Comparison of ENCODE assay signal across 24 cellular contexts in the genomic region with DNA sequence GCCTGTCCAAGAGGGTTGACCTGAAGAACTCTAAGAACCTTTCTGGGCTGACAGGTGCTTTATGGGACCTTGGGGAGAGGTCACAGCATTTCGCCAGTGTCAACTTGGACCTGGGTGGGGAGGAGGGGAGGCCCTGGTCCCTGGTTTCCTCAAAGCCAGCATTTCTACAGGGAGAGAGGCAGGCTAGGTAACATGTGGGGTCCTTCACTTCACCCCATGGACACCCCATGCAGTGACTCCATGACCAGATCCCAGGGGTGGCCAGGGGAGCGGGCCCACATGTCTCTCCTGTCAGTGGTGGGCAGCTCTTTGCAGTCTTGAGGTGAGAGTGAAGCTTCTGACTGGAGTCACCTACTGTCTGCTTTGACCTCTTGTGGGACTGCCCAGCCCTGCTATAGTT. TPM values are rescaled to one million over a fixed set of nuclear protein-coding genes. Genes with fewer than 3 reads are reported as not detected.
DNase-seq lines count a peak whose midpoint lies in the region; ATAC-seq and TF ChIP-seq lines count a peak whose summit lies in the region.
"Had no signal": no experiment of that assay in that cellular context is flagged by ENCODE, and none has a peak within 500 bp of the region (broad histone marks: within the 10 kb centered on the region; RNA-seq: fewer than 3 reads in every experiment).

No MANE protein-coding gene starts in this region.

- no peak for ATAC-seq in left cardiac atrium
- ATAC-seq: A549, Right ventricle myocardium inferior had no signal

- H3K4me3 Mint-ChIP-seq in chondrocyte (ENCODE audit: unreplicated experiment): no peak overlapping the region
- H3K4me3 Mint-ChIP-seq: CD4-positive, alpha-beta T cell; HFFc6 had no signal

- DNase-seq in cardiac septum (ENCODE audit: low spot score) (peak; percentile 33), left cardiac atrium (no peak), chondrocyte (ENCODE audit: low spot score) (peak; percentile 42), posterior vena cava (ENCODE audit: low spot score) (peak; percentile 45), NCI-H2171 (lab: John Stamatoyannopoulos, UW) (no peak), NCI-H510A treated with DMSO at 0.1 percent for 48 hours (lab: John Stamatoyannopoulos, UW) (no peak)
- no peak for DNase-seq in stimulated activated CD4-positive, alpha-beta T cell treated with anti-CD3 and anti-CD28 coated beads, Interleukin-4, amount 100 ng/mL, for 1 hour
- DNase-seq: AML-193; CD4-positive, alpha-beta T cell; DMS53; HFFc6; KG1; NCI-H1105 treated with DMSO at 0.1 percent for 48 hours; NCI-H146; NCI-H1930; NCI-H2107; NCI-H526; NK-92 treated with Interleukin-12 subunit alpha and Interleukin-12 subunit beta, amount 100 ng/mL, for 24 hours; PC-3; SJCRH30 had no signal

- TF ChIP-seq CTCF in chondrocyte (IDR thresholded peaks at IDR 0.05): no peak

- H3K36me3 Mint-ChIP-seq in chondrocyte (ENCODE audit: low read depth): peaks cover 4% of the 10 kb centered on the region

- intact Hi-C loops in cardiac septum (cut with DNase I): no loop called here
- intact Hi-C loops in left cardiac atrium (cut with DNase I): no loop called here
- intact Hi-C loops in posterior vena cava (cut with DNase I): no loop called here

- no peaks in the 10 kb centered on the region for H3K27me3 Mint-ChIP-seq in chondrocyte (ENCODE audit: low read depth)
- H3K27me3 Mint-ChIP-seq: CD4-positive, alpha-beta T cell had no signal

- H3K9me3 Mint-ChIP-seq in chondrocyte (ENCODE audit: low read depth): peaks cover 4% of the 10 kb centered on the region
- H3K9me3 Mint-ChIP-seq: CD4-positive, alpha-beta T cell had no signal

- H3K4me1 Mint-ChIP-seq in chondrocyte (ENCODE audit: low read depth): no peaks in the 10 kb centered on the region

- no peak overlapping the region for H3K27ac Mint-ChIP-seq in chondrocyte (ENCODE audit: unreplicated experiment)
- H3K27ac Mint-ChIP-seq: CD4-positive, alpha-beta T cell; HFFc6 had no signal

RNA-seq across cellular contexts. Expression of gene GOLGA6L10, which starts 35.8 kb away (rescaled TPM):
- total RNA-seq in cardiac septum (0.86 TPM), left cardiac atrium (under 1 TPM; 0.15 to 0.34 TPM), chondrocyte (1.2 to 2.4 TPM (median 2.0 TPM) in 3 replicates), posterior vena cava (1 to 10 TPM in 1 of 2 donors, under 1 TPM in 1; 0.48 to 1.5 TPM)

RNA-seq across cellular contexts. Expression of gene SAXO2, which starts 50.8 kb away (rescaled TPM):
- 3.3 TPM for total RNA-seq in cardiac septum
- 1 to 10 TPM; 2.7 to 3.1 TPM for total RNA-seq in left cardiac atrium
- 0.90 to 5.1 TPM (median 1.0 TPM) in 3 replicates for total RNA-seq in chondrocyte
- 1 to 10 TPM; 2.1 to 5.8 TPM for total RNA-seq in posterior vena cava
- total RNA-seq: GM23248, IMR-90 had no signal

RNA-seq across cellular contexts. Expression of gene EFL1, which starts 50.9 kb away (rescaled TPM):
- 10.3 TPM for total RNA-seq in cardiac septum
- total RNA-seq in left cardiac atrium: 10 to 100 TPM; 10.5 to 11.7 TPM
- 15.7 to 19.4 TPM (median 16.6 TPM) in 3 replicates for total RNA-seq in chondrocyte
- total RNA-seq in posterior vena cava: 10 to 100 TPM in 1 of 2 donors, 1 to 10 TPM in 1; 9.1 to 17.4 TPM

Comparison
In these comparisons a context has a peak if more than half of its experiments do, and no peak if none do; other contexts are left out.
1. DNase-seq: peak in cardiac septum (single experiment), chondrocyte (single experiment) and posterior vena cava (single experiment); none in left cardiac atrium (single experiment), stimulated activated CD4-positive, alpha-beta T cell treated with anti-CD3 and anti-CD28 coated beads, Interleukin-4, amount 100 ng/mL, for 1 hour (single experiment), NCI-H2171 (single experiment) and NCI-H510A treated with DMSO at 0.1 percent for 48 hours (single experiment).